13 cellular contexts compared by ENCODE assay signal in genomic region chr17:60075981-60076380, GRCh38.
"Had no signal": no experiment of that assay in that cellular context is flagged by ENCODE, and none has a peak within 500 bp of the region (broad histone marks: within the 10 kb centered on the region; RNA-seq: fewer than 3 reads in every experiment).

No MANE protein-coding gene starts in this region.

- H3K9me3 ChIP-seq: mucosa of descending colon, ovary, sigmoid colon, testis had no signal

- DNase-seq: activated CD4-positive, alpha-beta T cell treated with anti-CD3 and anti-CD28 coated beads for 1 hour; activated CD8-positive, alpha-beta memory T cell treated with anti-CD3 and anti-CD28 coated beads for 24 hours; activated effector memory CD4-positive, alpha-beta T cell treated with anti-CD3 and anti-CD28 coated beads, Interleukin-2, amount 50 U/mL, for 16 hours; aorta; head of caudate nucleus; mucosa of descending colon; ovary; sigmoid colon; stimulated activated CD4-positive, alpha-beta T cell treated with anti-CD3 and anti-CD28 coated beads, Interleukin-2, amount 100 ng/mL, for 24 hours; stimulated activated naive CD8-positive, alpha-beta T cell treated with anti-CD3 and anti-CD28 coated beads, Interleukin-15, Interleukin-2, amounts not matched to agents 100 U/mL and 50 U/mL, for 24 hours; testis had no signal

- H3K27me3 ChIP-seq: foreskin keratinocyte, ovary, sigmoid colon, testis had no signal

- H3K4me3 ChIP-seq: mucosa of descending colon, ovary, sigmoid colon, testis had no signal

- H3K36me3 ChIP-seq: ovary had no signal

- ATAC-seq: foreskin keratinocyte; mucosa of descending colon; SK-N-SH treated with all-trans-retinoic acid at 6 μM for 48 hours; stimulated activated naive CD8-positive, alpha-beta T cell treated with anti-CD3 and anti-CD28 coated beads, Interleukin-15, Interleukin-2, amounts not matched to agents 100 U/mL and 50 U/mL, for 24 hours had no signal
